In genomic region chr6:147222160-147222838, GRCh38 we compare ENCODE assay signal across 1 cellular context.
TF ChIP-seq lines count a peak whose summit lies in the region.

No MANE protein-coding gene starts in this region.

TF ChIP-seq in K562, 482 proteins besides CTCF, POLR2A, EP300 and RAD21 (continued from another document and continues in another):
- no peak for TF ChIP-seq KDM5B (IDR thresholded peaks at IDR 0.05; ENCODE audit: insufficient replicate concordance, low read depth, low read length)
- TF ChIP-seq ZNF384 (IDR thresholded peaks at IDR 0.05; ENCODE audit: low read depth, low read length) = peak; percentile 26; the same call in 1 of the 2 replicates
- TF ChIP-seq MEF2A (IDR thresholded peaks at IDR 0.05; ENCODE audit: control insufficient read depth, low read depth, low read length) = peak; percentile 56
- no peak for TF ChIP-seq ZKSCAN3 (CRISPR knock-in tag; IDR thresholded peaks at IDR 0.05)
- TF ChIP-seq ZNF518B (CRISPR knock-in tag; IDR thresholded peaks at IDR 0.05) = no peak
- no peak for TF ChIP-seq FOXP1 (CRISPR knock-in tag; IDR thresholded peaks at IDR 0.05)
- TF ChIP-seq HDAC3 (IDR thresholded peaks at IDR 0.05; ENCODE audit: borderline replicate concordance, partially characterized antibody) = peak; percentile 74
- no peak for TF ChIP-seq BHLHE40 (IDR thresholded peaks at IDR 0.05; ENCODE audit: low read length)
- TF ChIP-seq ZNF77 (CRISPR knock-in tag; IDR thresholded peaks at IDR 0.05) = no peak
- no peak for TF ChIP-seq NCOA4 (IDR thresholded peaks at IDR 0.05; ENCODE audit: partially characterized antibody)
- TF ChIP-seq, protein P1, sequence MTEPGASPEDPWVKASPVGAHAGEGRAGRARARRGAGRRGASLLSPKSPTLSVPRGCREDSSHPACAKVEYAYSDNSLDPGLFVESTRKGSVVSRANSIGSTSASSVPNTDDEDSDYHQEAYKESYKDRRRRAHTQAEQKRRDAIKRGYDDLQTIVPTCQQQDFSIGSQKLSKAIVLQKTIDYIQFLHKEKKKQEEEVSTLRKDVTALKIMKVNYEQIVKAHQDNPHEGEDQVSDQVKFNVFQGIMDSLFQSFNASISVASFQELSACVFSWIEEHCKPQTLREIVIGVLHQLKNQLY (CRISPR knock-in tag; conservative IDR thresholded peaks at IDR 0.05) = no peak
- TF ChIP-seq, protein P2, sequence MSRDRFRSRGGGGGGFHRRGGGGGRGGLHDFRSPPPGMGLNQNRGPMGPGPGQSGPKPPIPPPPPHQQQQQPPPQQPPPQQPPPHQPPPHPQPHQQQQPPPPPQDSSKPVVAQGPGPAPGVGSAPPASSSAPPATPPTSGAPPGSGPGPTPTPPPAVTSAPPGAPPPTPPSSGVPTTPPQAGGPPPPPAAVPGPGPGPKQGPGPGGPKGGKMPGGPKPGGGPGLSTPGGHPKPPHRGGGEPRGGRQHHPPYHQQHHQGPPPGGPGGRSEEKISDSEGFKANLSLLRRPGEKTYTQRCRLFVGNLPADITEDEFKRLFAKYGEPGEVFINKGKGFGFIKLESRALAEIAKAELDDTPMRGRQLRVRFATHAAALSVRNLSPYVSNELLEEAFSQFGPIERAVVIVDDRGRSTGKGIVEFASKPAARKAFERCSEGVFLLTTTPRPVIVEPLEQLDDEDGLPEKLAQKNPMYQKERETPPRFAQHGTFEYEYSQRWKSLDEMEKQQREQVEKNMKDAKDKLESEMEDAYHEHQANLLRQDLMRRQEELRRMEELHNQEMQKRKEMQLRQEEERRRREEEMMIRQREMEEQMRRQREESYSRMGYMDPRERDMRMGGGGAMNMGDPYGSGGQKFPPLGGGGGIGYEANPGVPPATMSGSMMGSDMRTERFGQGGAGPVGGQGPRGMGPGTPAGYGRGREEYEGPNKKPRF (IDR thresholded peaks at IDR 0.05; ENCODE audit: low read depth, low read length) = no peak
- no peak for TF ChIP-seq ZNF282 (CRISPR knock-in tag; IDR thresholded peaks at IDR 0.05)
- peak in 1 of 2 experiments; percentile 80; a peak in 1 of 3 replicates for TF ChIP-seq CBX3 (IDR thresholded peaks at IDR 0.05; ENCODE audit: borderline replicate concordance in 1 of 2, low read length in 2 of 2)
- no peak for TF ChIP-seq SAP30 (IDR thresholded peaks at IDR 0.05; ENCODE audit: borderline replicate concordance, insufficient read depth, low read depth, low read length, poor library complexity, severe bottlenecking)
- no peak for TF ChIP-seq TBP (optimal IDR thresholded peaks at IDR 0.05; ENCODE audit: low read depth, low read length)
- TF ChIP-seq BACH1 (tag; IDR thresholded peaks at IDR 0.05) = no peak
- TF ChIP-seq NR3C1 (CRISPR knock-in tag; IDR thresholded peaks at IDR 0.05) = no peak
- TF ChIP-seq, protein P3, sequence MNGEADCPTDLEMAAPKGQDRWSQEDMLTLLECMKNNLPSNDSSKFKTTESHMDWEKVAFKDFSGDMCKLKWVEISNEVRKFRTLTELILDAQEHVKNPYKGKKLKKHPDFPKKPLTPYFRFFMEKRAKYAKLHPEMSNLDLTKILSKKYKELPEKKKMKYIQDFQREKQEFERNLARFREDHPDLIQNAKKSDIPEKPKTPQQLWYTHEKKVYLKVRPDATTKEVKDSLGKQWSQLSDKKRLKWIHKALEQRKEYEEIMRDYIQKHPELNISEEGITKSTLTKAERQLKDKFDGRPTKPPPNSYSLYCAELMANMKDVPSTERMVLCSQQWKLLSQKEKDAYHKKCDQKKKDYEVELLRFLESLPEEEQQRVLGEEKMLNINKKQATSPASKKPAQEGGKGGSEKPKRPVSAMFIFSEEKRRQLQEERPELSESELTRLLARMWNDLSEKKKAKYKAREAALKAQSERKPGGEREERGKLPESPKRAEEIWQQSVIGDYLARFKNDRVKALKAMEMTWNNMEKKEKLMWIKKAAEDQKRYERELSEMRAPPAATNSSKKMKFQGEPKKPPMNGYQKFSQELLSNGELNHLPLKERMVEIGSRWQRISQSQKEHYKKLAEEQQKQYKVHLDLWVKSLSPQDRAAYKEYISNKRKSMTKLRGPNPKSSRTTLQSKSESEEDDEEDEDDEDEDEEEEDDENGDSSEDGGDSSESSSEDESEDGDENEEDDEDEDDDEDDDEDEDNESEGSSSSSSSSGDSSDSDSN (IDR thresholded peaks at IDR 0.05; ENCODE audit: borderline replicate concordance in 1 of 2, low read depth in 2 of 2, low read length in 2 of 2) = no peak
- no peak for TF ChIP-seq PRMT5 (CRISPR knock-in tag; IDR thresholded peaks at IDR 0.05)
- no peak for TF ChIP-seq NCOA2 (IDR thresholded peaks at IDR 0.05; ENCODE audit: partially characterized antibody in 2 of 2)
- TF ChIP-seq HDGF (IDR thresholded peaks at IDR 0.05) = no peak
- TF ChIP-seq, protein P4, sequence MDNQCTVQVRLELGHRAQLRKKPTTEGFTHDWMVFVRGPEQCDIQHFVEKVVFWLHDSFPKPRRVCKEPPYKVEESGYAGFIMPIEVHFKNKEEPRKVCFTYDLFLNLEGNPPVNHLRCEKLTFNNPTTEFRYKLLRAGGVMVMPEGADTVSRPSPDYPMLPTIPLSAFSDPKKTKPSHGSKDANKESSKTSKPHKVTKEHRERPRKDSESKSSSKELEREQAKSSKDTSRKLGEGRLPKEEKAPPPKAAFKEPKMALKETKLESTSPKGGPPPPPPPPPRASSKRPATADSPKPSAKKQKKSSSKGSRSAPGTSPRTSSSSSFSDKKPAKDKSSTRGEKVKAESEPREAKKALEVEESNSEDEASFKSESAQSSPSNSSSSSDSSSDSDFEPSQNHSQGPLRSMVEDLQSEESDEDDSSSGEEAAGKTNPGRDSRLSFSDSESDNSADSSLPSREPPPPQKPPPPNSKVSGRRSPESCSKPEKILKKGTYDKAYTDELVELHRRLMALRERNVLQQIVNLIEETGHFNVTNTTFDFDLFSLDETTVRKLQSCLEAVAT (IDR thresholded peaks at IDR 0.05) = no peak; a peak in 2 of 4 replicates
- no peak for TF ChIP-seq MCM3 (IDR thresholded peaks at IDR 0.05)
- peak; percentile 37; the same call in 1 of the 2 replicates for TF ChIP-seq ZBTB40 (IDR thresholded peaks at IDR 0.05)
- no peak for TF ChIP-seq ZBTB40 (CRISPR knock-in tag; IDR thresholded peaks at IDR 0.05)
- TF ChIP-seq, protein P5, sequence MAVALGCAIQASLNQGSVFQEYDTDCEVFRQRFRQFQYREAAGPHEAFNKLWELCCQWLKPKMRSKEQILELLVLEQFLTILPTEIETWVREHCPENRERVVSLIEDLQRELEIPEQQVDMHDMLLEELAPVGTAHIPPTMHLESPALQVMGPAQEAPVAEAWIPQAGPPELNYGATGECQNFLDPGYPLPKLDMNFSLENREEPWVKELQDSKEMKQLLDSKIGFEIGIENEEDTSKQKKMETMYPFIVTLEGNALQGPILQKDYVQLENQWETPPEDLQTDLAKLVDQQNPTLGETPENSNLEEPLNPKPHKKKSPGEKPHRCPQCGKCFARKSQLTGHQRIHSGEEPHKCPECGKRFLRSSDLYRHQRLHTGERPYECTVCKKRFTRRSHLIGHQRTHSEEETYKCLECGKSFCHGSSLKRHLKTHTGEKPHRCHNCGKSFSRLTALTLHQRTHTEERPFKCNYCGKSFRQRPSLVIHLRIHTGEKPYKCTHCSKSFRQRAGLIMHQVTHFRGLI (CRISPR knock-in tag; IDR thresholded peaks at IDR 0.05) = no peak
- TF ChIP-seq TCF15 (CRISPR knock-in tag; IDR thresholded peaks at IDR 0.05) = no peak
- TF ChIP-seq TCF7L2 (IDR thresholded peaks at IDR 0.05; ENCODE audit: low read depth, low read length) = no peak
- no peak for TF ChIP-seq TEAD2 (tag; IDR thresholded peaks at IDR 0.05)
- TF ChIP-seq MITF (IDR thresholded peaks at IDR 0.05) = no peak
- TF ChIP-seq ZNF124 (CRISPR knock-in tag; IDR thresholded peaks at IDR 0.05) = no peak
- TF ChIP-seq TCF3 (CRISPR knock-in tag; IDR thresholded peaks at IDR 0.05) = peak; percentile 86
- no peak for TF ChIP-seq ZNF24 (IDR thresholded peaks at IDR 0.05)
